24 cellular contexts compared by ENCODE assay signal in genomic region chr2:119784876-119785275, GRCh38.
"Had no signal": no experiment of that assay in that cellular context is flagged by ENCODE, and none has a peak within 500 bp of the region (broad histone marks: within the 10 kb centered on the region; RNA-seq: fewer than 3 reads in every experiment).

No MANE protein-coding gene starts in this region.

- FAIRE-seq: endometrium, islet of Langerhans, keratinocyte had no signal

- DNase-seq: colonic mucosa; cortex of kidney; effector CD8-positive, alpha-beta T cell; effector memory CD8-positive, alpha-beta T cell; endodermal cell; erythroblast; esophagus squamous epithelium; foreskin fibroblast; foreskin melanocyte; gastrocnemius medialis; glutamatergic neuron; head of caudate nucleus; heart right ventricle; hippocampal formation; left cardiac atrium; left ventricle myocardium inferior; lower lobe of right lung; mesenchymal stem cell; midbrain had no signal

- H3K27ac ChIP-seq: colonic mucosa, epithelial cell of prostate, esophagus squamous epithelium, gastrocnemius medialis, heart right ventricle, left ventricle myocardium inferior, lower lobe of right lung had no signal

- H3K9me3 ChIP-seq: colonic mucosa, gastrocnemius medialis, lower lobe of right lung had no signal

- H3K36me3 ChIP-seq: colonic mucosa, gastrocnemius medialis, lower lobe of right lung had no signal

- H3K4me3 ChIP-seq: colonic mucosa, esophagus squamous epithelium, gastrocnemius medialis, heart right ventricle, left ventricle myocardium inferior, lower lobe of right lung had no signal

- H3K4me1 ChIP-seq: colonic mucosa, lower lobe of right lung had no signal

- ATAC-seq: effector memory CD8-positive, alpha-beta T cell; esophagus mucosa; gastrocnemius medialis; heart right ventricle; left cardiac atrium; lower lobe of right lung had no signal

- H3K27me3 ChIP-seq: colonic mucosa, esophagus squamous epithelium, gastrocnemius medialis, heart right ventricle had no signal
